In genomic region chr20:11166716-11167115, GRCh38 we compare ENCODE assay signal across 28 cellular contexts.
"Had no signal": no experiment of that assay in that cellular context is flagged by ENCODE, and none has a peak within 500 bp of the region (broad histone marks: within the 10 kb centered on the region; RNA-seq: fewer than 3 reads in every experiment).

No MANE protein-coding gene starts in this region.

- H3K9me3 ChIP-seq: adrenal gland, ascending aorta, breast epithelium, esophagus muscularis mucosa had no signal

- H3K4me1 ChIP-seq: adrenal gland, breast epithelium, esophagus muscularis mucosa had no signal

- ATAC-seq: activated CD4-positive, CD25-positive, alpha-beta regulatory T cell treated with anti-CD3 and anti-CD28 coated beads, Interleukin-2, amount 50 U/mL, for 24 hours; activated CD8-positive, alpha-beta T cell treated with anti-CD3 and anti-CD28 coated beads for 36 hours; activated naive CD8-positive, alpha-beta T cell treated with anti-CD3 and anti-CD28 coated beads, Interleukin-2, amount 50 U/mL, for 24 hours; effector memory CD8-positive, alpha-beta T cell; T-cell had no signal

- DNase-seq: activated B cell treated with CpG ODN at 0.5 μM for 24 hours; activated CD4-positive, alpha-beta T cell treated with anti-CD3 and anti-CD28 coated beads for 48 hours; activated CD4-positive, alpha-beta T cell treated with anti-CD3 and anti-CD28 coated beads, Interleukin-2, amount 50 U/mL, for 1 hour; activated CD4-positive, alpha-beta T cell treated with anti-CD3 and anti-CD28 coated beads, Interleukin-2, amount 50 U/mL, for 48 hours; activated CD8-positive, alpha-beta memory T cell treated with anti-CD3 and anti-CD28 coated beads for 24 hours; activated CD8-positive, alpha-beta T cell treated with anti-CD3 and anti-CD28 coated beads for 36 hours; activated effector memory CD4-positive, alpha-beta T cell treated with anti-CD3 and anti-CD28 coated beads, Interleukin-2, amount 50 U/mL, for 16 hours; activated naive CD4-positive, alpha-beta T cell treated with anti-CD3 and anti-CD28 coated beads for 36 hours; activated naive CD8-positive, alpha-beta T cell treated with anti-CD3 and anti-CD28 coated beads for 36 hours; activated naive CD8-positive, alpha-beta T cell treated with anti-CD3 and anti-CD28 coated beads, Interleukin-2, amount 50 U/mL, for 24 hours; activated T-cell treated with anti-CD3 and anti-CD28 coated beads, Interleukin-2, amount 50 U/mL, for 48 hours; adrenal gland; cortex of kidney; dermis blood vessel endothelial cell; effector CD4-positive, alpha-beta T cell; effector memory CD8-positive, alpha-beta T cell; erythroblast; head of caudate nucleus; hippocampal formation; T-cell; T1000; WERI-Rb-1 had no signal

- FAIRE-seq: colon, frontal cortex had no signal

- H3K27ac ChIP-seq: adrenal gland, ascending aorta, breast epithelium, esophagus muscularis mucosa, WERI-Rb-1 had no signal

- H3K4me3 ChIP-seq: adrenal gland, ascending aorta, breast epithelium, esophagus muscularis mucosa had no signal

- H3K36me3 ChIP-seq: adrenal gland, ascending aorta, breast epithelium, esophagus muscularis mucosa, WERI-Rb-1 had no signal

- H3K27me3 ChIP-seq: adrenal gland, ascending aorta, breast epithelium, esophagus muscularis mucosa had no signal
